ENCODE assay signal across 14 cellular contexts in the genomic region with DNA sequence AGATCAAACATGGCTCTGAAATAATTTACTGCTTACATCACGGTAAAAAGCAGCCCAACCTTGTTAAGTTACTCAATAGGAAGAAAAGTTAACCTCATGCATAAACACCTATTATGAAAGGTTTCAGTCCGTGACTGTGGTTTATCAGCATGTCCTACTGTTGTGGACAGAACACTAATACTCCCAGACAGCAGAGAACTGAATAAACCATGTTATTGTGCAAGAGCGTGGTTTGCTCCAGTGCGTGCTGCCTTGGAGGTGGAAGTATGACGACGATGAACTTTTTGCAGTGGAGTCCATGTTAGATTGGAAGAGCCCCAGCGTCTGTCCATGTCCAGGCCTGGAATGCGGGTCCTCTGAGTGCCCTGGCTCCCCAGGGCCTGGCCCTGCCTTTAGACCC. TPM values are rescaled to one million over a fixed set of nuclear protein-coding genes. Genes with fewer than 3 reads are reported as not detected.
DNase-seq lines count a peak whose midpoint lies in the region; ATAC-seq, FAIRE-seq and TF ChIP-seq lines count a peak whose summit lies in the region.
"Had no signal": no experiment of that assay in that cellular context is flagged by ENCODE, and none has a peak within 500 bp of the region (broad histone marks: within the 10 kb centered on the region; RNA-seq: fewer than 3 reads in every experiment).

No MANE protein-coding gene starts in this region.

- H3K4me3 ChIP-seq in AG10803 (ENCODE audit: low read length) (no peak overlapping the region), GM12878 (no peak overlapping the region), left lung (no peak overlapping the region), adrenal gland (no peak overlapping the region)
- H3K4me3 ChIP-seq: sigmoid colon had no signal

- in situ Hi-C loops in GM12878 (cut with MboI) = no loop called here

- H3K4me1 ChIP-seq in GM12878 (ENCODE audit: control insufficient read depth, insufficient read depth, low read length) (no peaks in the 10 kb centered on the region), left lung (peaks cover 2 to 9% of the 10 kb centered on the region in 2 donors), adrenal gland (replicated peaks in 1 of 2) (no peaks in the 10 kb centered on the region)
- H3K4me1 ChIP-seq: sigmoid colon had no signal

- no peaks in the 10 kb centered on the region for H4K20me1 ChIP-seq in GM12878 (ENCODE audit: control insufficient read depth, insufficient read depth)

- POLR2A ChIA-PET in GM12878 (lab: Charles Lee) = no interaction called here

- SMC1A ChIA-PET in GM12878 (lab: Charles Lee; ENCODE audit: uncharacterized antibody, unreplicated experiment) = interaction anchor here (1.2 to 1.3 kb wide), 2 partner anchors 10 to 19 kb away, joined by 4 read pairs; no protein-coding TSS in a partner anchor

- no peaks in the 10 kb centered on the region for H3K79me2 ChIP-seq in GM12878 (ENCODE audit: control insufficient read depth, insufficient read depth, low read length)

- H3K4me2 ChIP-seq in GM12878 (ENCODE audit: control insufficient read depth, insufficient read depth) = no peak overlapping the region

- no peak overlapping the region for H3K9ac ChIP-seq in GM12878 (ENCODE audit: control insufficient read depth, insufficient read depth, low read length)

- TF ChIP-seq POLR2A in GM12878 (IDR thresholded peaks at IDR 0.05; ENCODE audit: low read depth, low read length) (no peak), adrenal gland (IDR thresholded peaks at IDR 0.05) (no peak)

- DNase-seq in AG10803 (ENCODE audit: low read depth) (peak; percentile 69), MV-4-11 (lab: John Stamatoyannopoulos, UW) (peak; percentile 95), GM12878 (ENCODE audit: low read depth, low spot score) (no peak), left lung (no peak), superior temporal gyrus (ENCODE audit: extremely low spot score) (no peak), NCI-H345 treated with DMSO at 0.1 percent for 48 hours (lab: John Stamatoyannopoulos, UW; ENCODE audit: unreplicated experiment) (no peak), adrenal gland (no peak)
- DNase-seq: activated gamma-delta T cell, naive B cell, NCI-H82, sigmoid colon, T-helper 1 cell had no signal

- TF ChIP-seq CTCF in AG10803 (conservative IDR thresholded peaks at IDR 0.05; ENCODE audit: low read length) = no peak
- TF ChIP-seq CTCF in GM12878 (IDR thresholded peaks at IDR 0.05 in 2 of 3, conservative IDR thresholded peaks at IDR 0.05 in 1 of 3; ENCODE audit: control insufficient read depth in 2 of 3, extremely low read depth in 1 of 3, insufficient read depth in 1 of 3, low read depth in 3 of 3, low read length in 3 of 3) = no peak
- TF ChIP-seq CTCF in left lung (IDR thresholded peaks at IDR 0.05) = no peak
- TF ChIP-seq CTCF in adrenal gland (IDR thresholded peaks at IDR 0.05) = no peak

- intact Hi-C loops in GM12878 (cut with micrococcal nuclease; ENCODE audit: unreplicated experiment) = no loop called here
- intact Hi-C loops in left lung (cut with DNase I) = no loop called here
- intact Hi-C loops in adrenal gland (cut with DNase I) = no loop called here

- H3K27me3 ChIP-seq in GM12878 (replicated peaks in 1 of 2; ENCODE audit: control insufficient read depth in 2 of 2, insufficient read depth in 2 of 2, low read length in 1 of 2) (no peaks in the 10 kb centered on the region), left lung (no peaks in the 10 kb centered on the region), adrenal gland (no peaks in the 10 kb centered on the region)
- H3K27me3 ChIP-seq: sigmoid colon had no signal

- RAD21 ChIA-PET in GM12878 (lab: Charles Lee; ENCODE audit: unreplicated experiment) = interaction anchor here (1.4 kb wide), 1 partner anchor 12 kb away, joined by 3 read pairs; no protein-coding TSS in a partner anchor

- H3K36me3 ChIP-seq in GM12878 (ENCODE audit: control insufficient read depth in 2 of 2, insufficient read depth in 2 of 2, low read length in 1 of 2) (no peaks in the 10 kb centered on the region), left lung (peaks cover 0 to 36% of the 10 kb centered on the region in 2 donors), adrenal gland (replicated peaks in 1 of 2) (no peaks in the 10 kb centered on the region)
- H3K36me3 ChIP-seq: sigmoid colon had no signal

- no peak for TF ChIP-seq EP300 in GM12878 (IDR thresholded peaks at IDR 0.05; ENCODE audit: borderline replicate concordance in 1 of 2, control insufficient read depth in 1 of 2, low read depth in 2 of 2, low read length in 2 of 2)

- no peak for FAIRE-seq in GM12878 (lab: Jason Lieb, UNC)
- FAIRE-seq: HTR-8/SVneo had no signal

- BruUV-seq in GM12878 (replicated peaks; lab: Mats Ljungman, UMichigan) = no TSS peak

- 67% methylated on average over 8 of the region's 8 CpGs for WGBS in GM12878 (ENCODE audit: insufficient coverage, insufficient replicate concordance, low lambda C conversion rate, missing lambda C conversion rate)
- WGBS in adrenal gland, 4 donors = 76 to 91% (median 79%) methylated on average over 8 of the region's 8 CpGs

- CTCF ChIA-PET in GM12878 (lab: Yijun Ruan, JAX) = interaction anchor here (1.2 to 2.2 kb wide), 3 partner anchors 9 to 14 kb away, joined by 3 to 13 read pairs (median 5); no protein-coding TSS in a partner anchor

- no peak overlapping the region for H2AFZ ChIP-seq in GM12878 (ENCODE audit: control insufficient read depth, low read depth, low read length)

- no peak overlapping the region for H3K27ac ChIP-seq in GM12878 (ENCODE audit: control insufficient read depth, insufficient read depth)
- no peak overlapping the region for H3K27ac ChIP-seq in left lung
- no peak overlapping the region for H3K27ac ChIP-seq in adrenal gland
- H3K27ac ChIP-seq: sigmoid colon had no signal

- TF ChIP-seq RAD21 in GM12878 (IDR thresholded peaks at IDR 0.05; ENCODE audit: insufficient read depth, low read depth, low read length) = no peak

- H3K9me3 ChIP-seq in GM12878 (replicated peaks; ENCODE audit: control insufficient read depth, insufficient read depth, low read length) (no peaks in the 10 kb centered on the region), left lung (no peaks in the 10 kb centered on the region), adrenal gland (replicated peaks in 1 of 3) (no peaks in the 10 kb centered on the region)
- H3K9me3 ChIP-seq: sigmoid colon had no signal

- peak; percentile 47 for ATAC-seq in GM12878
- ATAC-seq in left lung = peak; percentile 10
- no peak for ATAC-seq in HG03196 (IDR thresholded peaks at IDR 0.05; ENCODE audit: unreplicated experiment)

TF ChIP-seq in GM12878, 131 proteins besides CTCF, POLR2A, EP300 and RAD21 (continues in another document):
- no peak for TF ChIP-seq KAT2A (conservative IDR thresholded peaks at IDR 0.05; ENCODE audit: control insufficient read depth, low read depth, low read length)
- no peak for TF ChIP-seq NR2C1 (IDR thresholded peaks at IDR 0.05)
- TF ChIP-seq NR2F1 (conservative IDR thresholded peaks at IDR 0.05) = no peak
- no peak for TF ChIP-seq SIN3A (IDR thresholded peaks at IDR 0.05; ENCODE audit: low read depth, low read length)
- no peak for TF ChIP-seq MAX (IDR thresholded peaks at IDR 0.05; ENCODE audit: low read depth, low read length)
- no peak for TF ChIP-seq NR2C2 (IDR thresholded peaks at IDR 0.05; ENCODE audit: borderline replicate concordance, control insufficient read depth, insufficient read length, low read depth)
- TF ChIP-seq NFXL1 (IDR thresholded peaks at IDR 0.05; ENCODE audit: borderline replicate concordance) = no peak

RNA-seq across cellular contexts. Expression of gene MYO5C, which starts 48.6 kb away (rescaled TPM):
- 0.59 and 0.92 TPM in 2 replicates for total RNA-seq in GM12878 (2013; cell fraction: nucleolus; rRNA removed)
- total RNA-seq in GM12878 (2014; rRNA removed) (0.76 and 0.79 TPM in 2 replicates), GM12878 (2014; rRNA removed; fragmentation: Illumina TruSeq; extraction: Trizol) (0.69 and 0.72 TPM in 2 replicates), GM12878 (2021) (0.97 and 1.0 TPM in 2 replicates), left lung (10 to 100 TPM; 78.3 to 89.2 TPM), adrenal gland (10 to 100 TPM in 1 of 8 donors, 1 to 10 TPM in 7; 2.1 to 10.7 (median 4.4) TPM)
- polyA plus RNA-seq in GM12878 (2011; ENCODE audit: low read depth) = 0.29 TPM
- polyA plus RNA-seq in GM12878 (2011; rRNA removed) (1.3 TPM in 2 replicates), GM12878 (2014; fragmentation: Illumina TruSeq; extraction: Trizol) (0.98 and 2.4 TPM in 2 replicates), GM12878 (2014; fragmentation: Nextera tagmentation; extraction: Ambion mirVana) (under 1 TPM; 0.40 to 0.42 TPM), GM12878 (2014; rRNA removed) (0.76 and 1.1 TPM in 2 replicates), GM12878 (2016; fragmentation: Nextera tagmentation; extraction: Ambion mirVana) (under 1 TPM; 0.29 to 0.75 TPM), adrenal gland (1 to 10 TPM in 2 of 3 donors, under 1 TPM in 1; 0.81 to 2.6 (median 2.1) TPM)
- 0.74 and 0.79 TPM in 2 replicates for polyA plus RNA-seq in GM12878 (2011; cell fraction: cytosol; rRNA removed)
- polyA plus RNA-seq in GM12878 (2011; cell fraction: nucleus; rRNA removed) = 0.75 and 0.80 TPM in 2 replicates
- 0.52 and 0.62 TPM in 2 replicates for polyA plus RNA-seq in GM12878 (2012)
- polyA minus RNA-seq in GM12878 (2011; rRNA and poly(A)+ RNA removed) = 2.2 and 2.4 TPM in 2 replicates
- 0.67 and 0.94 TPM in 2 replicates for polyA minus RNA-seq in GM12878 (2011; cell fraction: cytosol; rRNA and poly(A)+ RNA removed)
- polyA minus RNA-seq in GM12878 (2011; cell fraction: nucleus; rRNA and poly(A)+ RNA removed) = 1.1 and 2.2 TPM in 2 replicates

RNA-seq across cellular contexts. Expression of gene GNB5, which starts 55.8 kb away (rescaled TPM):
- total RNA-seq in GM12878 (2013; cell fraction: nucleolus; rRNA removed) = 24.0 and 28.5 TPM in 2 replicates
- total RNA-seq in GM12878 (2014; rRNA removed) (16.8 and 18.4 TPM in 2 replicates), GM12878 (2014; rRNA removed; fragmentation: Illumina TruSeq; extraction: Trizol) (10.0 and 10.4 TPM in 2 replicates), GM12878 (2021) (16.8 and 16.9 TPM in 2 replicates), left lung (10 to 100 TPM; 13.9 to 18.9 TPM), adrenal gland (10 to 100 TPM; 12.1 to 60.7 (median 20.3) TPM)
- 6.4 TPM for polyA plus RNA-seq in GM12878 (2011; ENCODE audit: low read depth)
- polyA plus RNA-seq in GM12878 (2011; rRNA removed) (11.3 and 14.6 TPM in 2 replicates), GM12878 (2014; fragmentation: Illumina TruSeq; extraction: Trizol) (10.4 and 10.6 TPM in 2 replicates), GM12878 (2014; fragmentation: Nextera tagmentation; extraction: Ambion mirVana) (1 to 10 TPM; 2.4 to 4.7 TPM), GM12878 (2014; rRNA removed) (15.8 and 15.9 TPM in 2 replicates), GM12878 (2016; fragmentation: Nextera tagmentation; extraction: Ambion mirVana) (10 to 100 TPM; 23.4 to 25.9 TPM), adrenal gland (10 to 100 TPM; 10.1 to 19.5 (median 11.2) TPM)
- 17.2 and 19.4 TPM in 2 replicates for polyA plus RNA-seq in GM12878 (2011; cell fraction: cytosol; rRNA removed)
- polyA plus RNA-seq in GM12878 (2011; cell fraction: nucleus; rRNA removed) = 10.7 and 15.2 TPM in 2 replicates
- polyA plus RNA-seq in GM12878 (2012) = 10.1 and 11.5 TPM in 2 replicates
- polyA minus RNA-seq in GM12878 (2011; rRNA and poly(A)+ RNA removed) = 19.8 and 21.5 TPM in 2 replicates
- polyA minus RNA-seq in GM12878 (2011; cell fraction: cytosol; rRNA and poly(A)+ RNA removed) = 5.9 and 9.5 TPM in 2 replicates
- 8.0 and 14.6 TPM in 2 replicates for polyA minus RNA-seq in GM12878 (2011; cell fraction: nucleus; rRNA and poly(A)+ RNA removed)

Comparison
In these comparisons a context has a peak if more than half of its experiments do, and no peak if none do; other contexts are left out.
1. DNase-seq: peak in AG10803 (single experiment) and MV-4-11 (single experiment); none in GM12878 (single experiment), left lung (0 of 2), superior temporal gyrus (single experiment), NCI-H345 treated with DMSO at 0.1 percent for 48 hours (single experiment) and adrenal gland (0 of 7).
2. RNA of gene MYO5C, which starts 48.6 kb away (total RNA-seq): 78.3 to 89.2 TPM in left lung; 2.1 to 10.7 TPM in adrenal gland and 0.59 to 1.0 TPM in GM12878; every median in the first group is over 4 times any median in the second.